ENCODE assay signal across 31 cellular contexts in the genomic region with DNA sequence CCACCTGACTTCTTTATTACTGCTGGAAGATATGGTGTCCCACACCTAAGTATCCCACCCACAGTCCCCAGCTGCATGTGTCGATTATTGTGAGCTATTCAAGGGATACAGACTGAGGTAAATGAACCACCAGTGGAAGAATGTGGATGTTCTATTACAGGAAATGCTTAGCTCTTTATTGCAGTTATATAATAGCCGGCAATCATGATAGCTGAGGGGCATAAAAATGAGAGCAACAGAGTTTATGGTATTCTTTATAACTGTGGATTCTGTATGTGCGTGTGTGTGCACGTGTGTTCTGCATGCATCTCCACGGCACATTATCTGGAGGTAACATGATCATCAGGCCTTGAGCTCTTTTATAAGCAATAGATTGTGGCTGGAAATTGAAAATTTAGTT.
"Had no signal": no experiment of that assay in that cellular context is flagged by ENCODE, and none has a peak within 500 bp of the region (broad histone marks: within the 10 kb centered on the region; RNA-seq: fewer than 3 reads in every experiment).

No MANE protein-coding gene starts in this region.

- H3K9me3 Mint-ChIP-seq: activated B cell treated with CpG ODN at 0.5 μM for 24 hours; activated naive CD4-positive, alpha-beta T cell treated with anti-CD3 and anti-CD28 coated beads, Interleukin-2, amount 50 U/mL, for 72 hours; activated T-cell treated with anti-CD3 and anti-CD28 coated beads, Interleukin-2, amount 50 U/mL, for 72 hours; memory B cell; nephron; stimulated activated memory B cell treated with anti-CD40 and anti-IgM and Interleukin-4, amounts not matched to agents 10 μg/mL and 1 μg/mL and 100 μg/mL, for 72 hours; stimulated activated naive CD8-positive, alpha-beta T cell treated with anti-CD3 and anti-CD28 coated beads, Interleukin-15, amount 100 ng/mL, for 72 hours had no signal

- H3K36me3 ChIP-seq: cardiac muscle cell, neutrophil, ovary, sigmoid colon had no signal

- FAIRE-seq: frontal cortex, keratinocyte had no signal

- H3K9me3 ChIP-seq: neutrophil, ovary, psoas muscle, sigmoid colon, upper lobe of right lung had no signal

- DNase-seq: activated B cell treated with CpG ODN at 0.5 μM for 24 hours; activated CD4-positive, alpha-beta T cell treated with anti-CD3 and anti-CD28 coated beads for 36 hours; activated CD8-positive, alpha-beta memory T cell treated with anti-CD3 and anti-CD28 coated beads, Interleukin-2, amount 10 ng/mL, durations not matched to agents 7 days and 5 days; activated CD8-positive, alpha-beta T cell treated with anti-CD3 and anti-CD28 coated beads, Interleukin-2, amount 10 ng/mL, durations not matched to agents 7 days and 5 days; activated naive CD4-positive, alpha-beta T cell; activated T-cell treated with anti-CD3 and anti-CD28 coated beads for 4 hours; activated T-cell treated with anti-CD3 and anti-CD28 coated beads, Interleukin-2, amount 50 U/mL, for 72 hours; cerebellar nuclear complex; cortex of kidney; effector CD4-positive, alpha-beta T cell; glutamatergic neuron; ovary; psoas muscle; sigmoid colon; stimulated activated CD4-positive, alpha-beta T cell treated with anti-CD3 and anti-CD28 coated beads, Interleukin-1b, Interleukin-23, amount 100 ng/mL, for 48 hours; stimulated activated CD4-positive, alpha-beta T cell treated with anti-CD3 and anti-CD28 coated beads, Interleukin-4, amount 100 ng/mL, for 4 hours; stimulated activated CD8-positive, alpha-beta memory T cell treated with anti-CD3 and anti-CD28 coated beads, Interleukin-4, amount 100 ng/mL, for 48 hours; stimulated activated naive CD8-positive, alpha-beta T cell treated with anti-CD3 and anti-CD28 coated beads, Interleukin-15, amount 100 ng/mL, for 72 hours; substantia nigra; T-helper 2 cell; upper lobe of right lung had no signal

- H3K4me1 ChIP-seq: upper lobe of right lung had no signal

- H3K4me1 Mint-ChIP-seq: activated B cell treated with CpG ODN at 0.5 μM for 24 hours; activated CD4-positive, alpha-beta T cell treated with anti-CD3 and anti-CD28 coated beads for 36 hours; activated CD8-positive, alpha-beta memory T cell treated with anti-CD3 and anti-CD28 coated beads, Interleukin-2, amount 10 ng/mL, durations not matched to agents 7 days and 5 days; stimulated activated memory B cell treated with anti-CD40 and anti-IgM and Interleukin-4, amounts not matched to agents 10 μg/mL and 1 μg/mL and 100 μg/mL, for 72 hours; stimulated activated naive CD8-positive, alpha-beta T cell treated with anti-CD3 and anti-CD28 coated beads, Interleukin-15, amount 100 ng/mL, for 72 hours had no signal

- H3K27me3 Mint-ChIP-seq: activated B cell treated with CpG ODN at 0.5 μM for 24 hours; activated CD4-positive, alpha-beta T cell treated with anti-CD3 and anti-CD28 coated beads for 36 hours; activated CD8-positive, alpha-beta memory T cell treated with anti-CD3 and anti-CD28 coated beads, Interleukin-2, amount 10 ng/mL, durations not matched to agents 7 days and 5 days; memory B cell; stimulated activated memory B cell treated with anti-CD40 and anti-IgM and Interleukin-4, amounts not matched to agents 10 μg/mL and 1 μg/mL and 100 μg/mL, for 72 hours; stimulated activated naive CD8-positive, alpha-beta T cell treated with anti-CD3 and anti-CD28 coated beads, Interleukin-15, amount 100 ng/mL, for 72 hours had no signal

- H3K4me3 ChIP-seq: cardiac muscle cell, ovary, psoas muscle, sigmoid colon, smooth muscle cell, upper lobe of right lung had no signal

- ATAC-seq: activated CD4-positive, alpha-beta T cell treated with anti-CD3 and anti-CD28 coated beads for 36 hours; activated CD8-positive, alpha-beta memory T cell treated with anti-CD3 and anti-CD28 coated beads, Interleukin-2, amount 10 ng/mL, durations not matched to agents 7 days and 5 days; activated CD8-positive, alpha-beta T cell treated with anti-CD3 and anti-CD28 coated beads, Interleukin-2, amount 10 ng/mL, durations not matched to agents 7 days and 5 days; activated naive CD4-positive, alpha-beta T cell treated with anti-CD3 and anti-CD28 coated beads, Interleukin-2, amount 50 U/mL, for 72 hours; activated T-cell treated with anti-CD3 and anti-CD28 coated beads, Interleukin-2, amount 50 U/mL, for 72 hours; stimulated activated memory B cell treated with anti-CD40 and anti-IgM and Interleukin-4, amounts not matched to agents 10 μg/mL and 1 μg/mL and 100 μg/mL, for 72 hours; stimulated activated naive CD8-positive, alpha-beta T cell treated with anti-CD3 and anti-CD28 coated beads, Interleukin-15, amount 100 ng/mL, for 72 hours; upper lobe of right lung had no signal

- H3K27ac Mint-ChIP-seq: activated B cell treated with CpG ODN at 0.5 μM for 24 hours; activated CD4-positive, alpha-beta T cell treated with anti-CD3 and anti-CD28 coated beads for 36 hours; activated CD8-positive, alpha-beta memory T cell treated with anti-CD3 and anti-CD28 coated beads, Interleukin-2, amount 10 ng/mL, durations not matched to agents 7 days and 5 days; activated CD8-positive, alpha-beta T cell treated with anti-CD3 and anti-CD28 coated beads, Interleukin-2, amount 10 ng/mL, durations not matched to agents 7 days and 5 days; activated naive CD4-positive, alpha-beta T cell treated with anti-CD3 and anti-CD28 coated beads, Interleukin-2, amount 50 U/mL, for 72 hours; activated T-cell treated with anti-CD3 and anti-CD28 coated beads, Interleukin-2, amount 50 U/mL, for 72 hours; memory B cell; stimulated activated memory B cell treated with anti-CD40 and anti-IgM and Interleukin-4, amounts not matched to agents 10 μg/mL and 1 μg/mL and 100 μg/mL, for 72 hours; stimulated activated naive CD8-positive, alpha-beta T cell treated with anti-CD3 and anti-CD28 coated beads, Interleukin-15, amount 100 ng/mL, for 72 hours had no signal

- H3K36me3 Mint-ChIP-seq: activated CD8-positive, alpha-beta memory T cell treated with anti-CD3 and anti-CD28 coated beads, Interleukin-2, amount 10 ng/mL, durations not matched to agents 7 days and 5 days; activated naive CD4-positive, alpha-beta T cell treated with anti-CD3 and anti-CD28 coated beads, Interleukin-2, amount 50 U/mL, for 72 hours had no signal

- H3K4me3 Mint-ChIP-seq: activated B cell treated with CpG ODN at 0.5 μM for 24 hours; activated CD4-positive, alpha-beta T cell treated with anti-CD3 and anti-CD28 coated beads for 36 hours; activated CD8-positive, alpha-beta memory T cell treated with anti-CD3 and anti-CD28 coated beads, Interleukin-2, amount 10 ng/mL, durations not matched to agents 7 days and 5 days; activated CD8-positive, alpha-beta T cell treated with anti-CD3 and anti-CD28 coated beads, Interleukin-2, amount 10 ng/mL, durations not matched to agents 7 days and 5 days; activated T-cell treated with anti-CD3 and anti-CD28 coated beads, Interleukin-2, amount 50 U/mL, for 72 hours; memory B cell; nephron; stimulated activated memory B cell treated with anti-CD40 and anti-IgM and Interleukin-4, amounts not matched to agents 10 μg/mL and 1 μg/mL and 100 μg/mL, for 72 hours; stimulated activated naive CD8-positive, alpha-beta T cell treated with anti-CD3 and anti-CD28 coated beads, Interleukin-15, amount 100 ng/mL, for 72 hours had no signal

- H3K27ac ChIP-seq: cardiac muscle cell, epithelial cell of prostate, neutrophil, ovary, psoas muscle, upper lobe of right lung had no signal

- H3K4me2 ChIP-seq: smooth muscle cell had no signal

- H3K27me3 ChIP-seq: cardiac muscle cell, ovary, sigmoid colon, upper lobe of right lung had no signal
